1 cellular context compared by ENCODE assay signal in genomic region chr15:88621789-88622604, GRCh38.
TF ChIP-seq lines count a peak whose summit lies in the region.

No MANE protein-coding gene starts in this region.

TF ChIP-seq in SK-N-SH, 30 proteins besides CTCF, POLR2A, EP300 and RAD21 (continued from another document):
- TF ChIP-seq, protein P1, sequence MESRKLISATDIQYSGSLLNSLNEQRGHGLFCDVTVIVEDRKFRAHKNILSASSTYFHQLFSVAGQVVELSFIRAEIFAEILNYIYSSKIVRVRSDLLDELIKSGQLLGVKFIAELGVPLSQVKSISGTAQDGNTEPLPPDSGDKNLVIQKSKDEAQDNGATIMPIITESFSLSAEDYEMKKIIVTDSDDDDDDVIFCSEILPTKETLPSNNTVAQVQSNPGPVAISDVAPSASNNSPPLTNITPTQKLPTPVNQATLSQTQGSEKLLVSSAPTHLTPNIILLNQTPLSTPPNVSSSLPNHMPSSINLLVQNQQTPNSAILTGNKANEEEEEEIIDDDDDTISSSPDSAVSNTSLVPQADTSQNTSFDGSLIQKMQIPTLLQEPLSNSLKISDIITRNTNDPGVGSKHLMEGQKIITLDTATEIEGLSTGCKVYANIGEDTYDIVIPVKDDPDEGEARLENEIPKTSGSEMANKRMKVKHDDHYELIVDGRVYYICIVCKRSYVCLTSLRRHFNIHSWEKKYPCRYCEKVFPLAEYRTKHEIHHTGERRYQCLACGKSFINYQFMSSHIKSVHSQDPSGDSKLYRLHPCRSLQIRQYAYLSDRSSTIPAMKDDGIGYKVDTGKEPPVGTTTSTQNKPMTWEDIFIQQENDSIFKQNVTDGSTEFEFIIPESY (IDR thresholded peaks at IDR 0.05; ENCODE audit: borderline replicate concordance, low read depth) = no peak
- TF ChIP-seq MEF2A (IDR thresholded peaks at IDR 0.05; ENCODE audit: borderline replicate concordance, low read depth) = no peak
- peak; percentile 38 for TF ChIP-seq POLR2AphosphoS5 (IDR thresholded peaks at IDR 0.05; ENCODE audit: low read depth, low read length)
- no peak for TF ChIP-seq NRF1 (IDR thresholded peaks at IDR 0.05; ENCODE audit: low read depth, low read length)
- TF ChIP-seq RFX5 (IDR thresholded peaks at IDR 0.05; ENCODE audit: low read length) = no peak
- no peak for TF ChIP-seq RCOR1 (IDR thresholded peaks at IDR 0.05; ENCODE audit: low read length)
- peak; percentile 44; the same call in 1 of the 2 replicates for TF ChIP-seq SIN3A (IDR thresholded peaks at IDR 0.05; ENCODE audit: borderline replicate concordance, low read depth, low read length)
TF ChIP-seq in SK-N-SH: peak in this region for 3.
